In genomic region chr5:109005611-109006010, GRCh38 we compare ENCODE assay signal across 15 cellular contexts.
A peak's percentile ranks its signal among the peaks of the same experiment; 100 is the strongest.
DNase-seq lines count a peak whose midpoint lies in the region; ATAC-seq and TF ChIP-seq lines count a peak whose summit lies in the region.
"Had no signal": no experiment of that assay in that cellular context is flagged by ENCODE, and none has a peak within 500 bp of the region (broad histone marks: within the 10 kb centered on the region; RNA-seq: fewer than 3 reads in every experiment).

No MANE protein-coding gene starts in this region.

- CTCF ChIA-PET in PC-3 (lab: Charles Lee): no interaction called here

- H3K36me3 ChIP-seq in PC-3 (ENCODE audit: low read depth, low read length) (no peaks in the 10 kb centered on the region), esophagus squamous epithelium (no peaks in the 10 kb centered on the region), gastrocnemius medialis (no peaks in the 10 kb centered on the region)
- H3K36me3 ChIP-seq: BLaER1 treated with 17β-estradiol and CSF1 and Interleukin-3, amounts not matched to agents 10 nM and 100 nM had no signal

- TF ChIP-seq POLR2A in esophagus squamous epithelium (IDR thresholded peaks at IDR 0.05) (no peak), gastrocnemius medialis (IDR thresholded peaks at IDR 0.05) (no peak)

- no peaks in the 10 kb centered on the region for H3K9me2 ChIP-seq in PC-3 (replicated peaks; ENCODE audit: low read length)

- no peak overlapping the region for H3K4me3 ChIP-seq in PC-3 (ENCODE audit: low read length)
- no peak overlapping the region for H3K4me3 ChIP-seq in epithelial cell of esophagus (ENCODE audit: low read length)
- H3K4me3 ChIP-seq in esophagus squamous epithelium: no peak overlapping the region
- no peak overlapping the region for H3K4me3 ChIP-seq in gastrocnemius medialis
- H3K4me3 ChIP-seq: BLaER1 treated with 17β-estradiol and CSF1 and Interleukin-3, amounts not matched to agents 10 nM and 100 nM had no signal

- H3K27me3 ChIP-seq in PC-3 (ENCODE audit: low read length) (no peaks in the 10 kb centered on the region), esophagus squamous epithelium (no peaks in the 10 kb centered on the region), gastrocnemius medialis (no peaks in the 10 kb centered on the region)
- H3K27me3 ChIP-seq: BLaER1 treated with 17β-estradiol and CSF1 and Interleukin-3, amounts not matched to agents 10 nM and 100 nM had no signal

- H3K9me3 ChIP-seq in PC-3 (ENCODE audit: low read length): no peaks in the 10 kb centered on the region
- no peaks in the 10 kb centered on the region for H3K9me3 ChIP-seq in esophagus squamous epithelium
- no peaks in the 10 kb centered on the region for H3K9me3 ChIP-seq in gastrocnemius medialis
- H3K9me3 ChIP-seq: BLaER1 treated with 17β-estradiol and CSF1 and Interleukin-3, amounts not matched to agents 10 nM and 100 nM had no signal

- no peak overlapping the region for H3K4me2 ChIP-seq in PC-3 (ENCODE audit: low read length)
- H3K4me2 ChIP-seq: BLaER1 treated with 17β-estradiol and CSF1 and Interleukin-3, amounts not matched to agents 10 nM and 100 nM had no signal

- no peaks in the 10 kb centered on the region for H3K4me1 ChIP-seq in PC-3 (ENCODE audit: insufficient read depth, low read length)
- no peaks in the 10 kb centered on the region for H3K4me1 ChIP-seq in esophagus squamous epithelium
- no peaks in the 10 kb centered on the region for H3K4me1 ChIP-seq in gastrocnemius medialis
- H3K4me1 ChIP-seq: BLaER1 treated with 17β-estradiol and CSF1 and Interleukin-3, amounts not matched to agents 10 nM and 100 nM had no signal

- ATAC-seq in PC-3 (peak; percentile 66), GM18909 (IDR thresholded peaks at IDR 0.05; ENCODE audit: poor library complexity, unreplicated experiment) (no peak), gastrocnemius medialis (no peak)
- ATAC-seq: CD8-positive, alpha-beta T cell had no signal

- POLR2A ChIA-PET in PC-3 (lab: Charles Lee; ENCODE audit: unreplicated experiment): no interaction called here

- no peaks in the 10 kb centered on the region for H3K79me2 ChIP-seq in PC-3 (ENCODE audit: low read length)

- no TSS peak for BruUV-seq in PC-3 (replicated peaks; lab: Mats Ljungman, UMichigan)

- DNase-seq in HCEC 1CT: peak; percentile 7
- DNase-seq in PC-3: peak; percentile 4
- peak; percentile 41 for DNase-seq in epithelial cell of esophagus (ENCODE audit: low read depth)
- peak; percentile 10 for DNase-seq in iris pigment epithelial cell (ENCODE audit: low read depth)
- DNase-seq in esophagus squamous epithelium (lab: John Stamatoyannopoulos, UW): no peak
- DNase-seq in gastrocnemius medialis: no peak
- no peak for DNase-seq in activated CD4-positive, alpha-beta T cell treated with anti-CD3 and anti-CD28 coated beads for 4 hours
- DNase-seq: CD8-positive, alpha-beta T cell; COR-L47; DMS 273 treated with DMSO at 0.1 percent for 48 hours; DMS53; GF-D8; KBM-7 had no signal

- H3K9ac ChIP-seq in PC-3 (ENCODE audit: low read length): no peak overlapping the region
- H3K9ac ChIP-seq: BLaER1 treated with 17β-estradiol and CSF1 and Interleukin-3, amounts not matched to agents 10 nM and 100 nM had no signal

- H3K27ac ChIP-seq in PC-3 (ENCODE audit: low read length) (no peak overlapping the region), esophagus squamous epithelium (no peak overlapping the region), gastrocnemius medialis (no peak overlapping the region)
- H3K27ac ChIP-seq: BLaER1 treated with 17β-estradiol and CSF1 and Interleukin-3, amounts not matched to agents 10 nM and 100 nM had no signal

- TF ChIP-seq CTCF in PC-3 (conservative IDR thresholded peaks at IDR 0.05; ENCODE audit: low read depth, low read length) (no peak), epithelial cell of esophagus (IDR thresholded peaks at IDR 0.05; ENCODE audit: insufficient read depth, low read depth, low read length, missing control alignments) (no peak), esophagus squamous epithelium (IDR thresholded peaks at IDR 0.05) (no peak), gastrocnemius medialis (IDR thresholded peaks at IDR 0.05 in 4 of 5, conservative IDR thresholded peaks at IDR 0.05 in 1 of 5) (no peak)

- WGBS in esophagus squamous epithelium, 2 donors: 87 to 89% methylated on average over 1 of the region's 1 CpG

- in situ Hi-C loops in gastrocnemius medialis (cut with MboI; ENCODE audit: low sequenced_read_pairs in 4 of 4): no loop called here

- H3F3A ChIP-seq in PC-3 (ENCODE audit: low read length, unreplicated experiment): no peaks in the 10 kb centered on the region

- no peaks in the 10 kb centered on the region for H4K20me1 ChIP-seq in PC-3 (ENCODE audit: low read length)
- H4K20me1 ChIP-seq: BLaER1 treated with 17β-estradiol and CSF1 and Interleukin-3, amounts not matched to agents 10 nM and 100 nM had no signal

- no peak overlapping the region for H2AFZ ChIP-seq in PC-3 (ENCODE audit: low read length)

- intact Hi-C loops in PC-3 (cut with micrococcal nuclease): no loop called here
- intact Hi-C loops in esophagus squamous epithelium (cut with DNase I): no loop called here
- intact Hi-C loops in gastrocnemius medialis (cut with DNase I; ENCODE audit: low total_unique reads): no loop called here

Comparison
In these comparisons a context has a peak if more than half of its experiments do, and no peak if none do; other contexts are left out.
1. DNase-seq: peak in HCEC 1CT (single experiment), PC-3 (single experiment), epithelial cell of esophagus (single experiment) and iris pigment epithelial cell (single experiment); none in esophagus squamous epithelium (single experiment), gastrocnemius medialis (0 of 2) and activated CD4-positive, alpha-beta T cell treated with anti-CD3 and anti-CD28 coated beads for 4 hours (0 of 2).